12 cellular contexts compared by ENCODE assay signal in genomic region chr5:4563400-4563799, GRCh38.
DNase-seq lines count a peak whose midpoint lies in the region; ATAC-seq and TF ChIP-seq lines count a peak whose summit lies in the region.
"Had no signal": no experiment of that assay in that cellular context is flagged by ENCODE, and none has a peak within 500 bp of the region (broad histone marks: within the 10 kb centered on the region; RNA-seq: fewer than 3 reads in every experiment).

No MANE protein-coding gene starts in this region.

- peaks cover 4% of the 10 kb centered on the region for H3K4me1 ChIP-seq in Loucy (ENCODE audit: insufficient read depth, low read length, poor library complexity, severe bottlenecking)
- H3K4me1 ChIP-seq: tibial nerve had no signal

- DNase-seq in COR-L47 (lab: John Stamatoyannopoulos, UW) (peak; percentile 10), RPMI8226 (peak; percentile 17), fibroblast of the aortic adventitia (ENCODE audit: low read depth) (peak; percentile 51), globus pallidus (ENCODE audit: low spot score) (no peak), head of caudate nucleus (no peak)
- DNase-seq: activated CD8-positive, alpha-beta memory T cell treated with anti-CD3 and anti-CD28 coated beads for 24 hours; posterior cingulate gyrus; SW 1271 had no signal

- peak overlapping the region; percentile 40 for H3K4me2 ChIP-seq in Loucy (ENCODE audit: low read depth, low read length, poor library complexity, severe bottlenecking)

- H3K4me3 ChIP-seq in Loucy (ENCODE audit: low read length, poor library complexity, severe bottlenecking) (no peak overlapping the region), fibroblast of the aortic adventitia (ENCODE audit: low read depth, low read length) (no peak overlapping the region)
- H3K4me3 ChIP-seq: tibial nerve had no signal

- H3F3A ChIP-seq in Loucy (ENCODE audit: low read depth): no peaks in the 10 kb centered on the region

- intact Hi-C loops in head of caudate nucleus (cut with DNase I): no loop called here

- ATAC-seq in HG02759 (IDR thresholded peaks at IDR 0.05; ENCODE audit: unreplicated experiment) (no peak), GM21576 (IDR thresholded peaks at IDR 0.05; ENCODE audit: unreplicated experiment) (no peak)

- H3K79me2 ChIP-seq in Loucy (ENCODE audit: insufficient read depth, low read length): no peaks in the 10 kb centered on the region

- TF ChIP-seq CTCF in Loucy (conservative IDR thresholded peaks at IDR 0.05; ENCODE audit: low read length): peak; percentile 99
- TF ChIP-seq CTCF in fibroblast of the aortic adventitia (IDR thresholded peaks at IDR 0.05; ENCODE audit: insufficient read depth, low read length): peak; percentile 52

- H3K27me3 ChIP-seq in Loucy (ENCODE audit: insufficient read depth, low read length, poor library complexity, severe bottlenecking): no peaks in the 10 kb centered on the region
- H3K27me3 ChIP-seq: tibial nerve had no signal

- no peaks in the 10 kb centered on the region for H3K36me3 ChIP-seq in Loucy (ENCODE audit: insufficient read depth, low read length)
- H3K36me3 ChIP-seq: tibial nerve had no signal

- no peak overlapping the region for H3K9ac ChIP-seq in Loucy (ENCODE audit: low read depth, low read length, poor library complexity, severe bottlenecking)

- H4K20me1 ChIP-seq in Loucy (ENCODE audit: insufficient read depth, low read length, poor library complexity, severe bottlenecking): no peaks in the 10 kb centered on the region

- no peaks in the 10 kb centered on the region for H3K9me2 ChIP-seq in Loucy (replicated peaks; ENCODE audit: low read depth, low read length)

- no peaks in the 10 kb centered on the region for H3K9me3 ChIP-seq in Loucy (ENCODE audit: insufficient read depth, low read depth, low read length)

- H2AFZ ChIP-seq in Loucy (ENCODE audit: low read length): peak overlapping the region; percentile 28; the same call in 1 of the 2 replicates

Comparison
In these comparisons a context has a peak if more than half of its experiments do, and no peak if none do; other contexts are left out.
1. DNase-seq: peak in COR-L47 (single experiment), RPMI8226 (single experiment) and fibroblast of the aortic adventitia (single experiment); none in globus pallidus (single experiment) and head of caudate nucleus (0 of 42).